1 cellular context compared by ENCODE assay signal in genomic region chr1:202343652-202344349, GRCh38.
TF ChIP-seq lines count a peak whose summit lies in the region.

No MANE protein-coding gene starts in this region.

TF ChIP-seq in HCT116, 20 proteins besides CTCF, POLR2A, EP300 and RAD21 (continued from another document):
- TF ChIP-seq REST (IDR thresholded peaks at IDR 0.05; ENCODE audit: low read depth) (no peak), CBX3 (IDR thresholded peaks at IDR 0.05; ENCODE audit: low read depth) (no peak), FOSL1 (IDR thresholded peaks at IDR 0.05; ENCODE audit: low read depth) (no peak)
- TF ChIP-seq, protein P1, sequence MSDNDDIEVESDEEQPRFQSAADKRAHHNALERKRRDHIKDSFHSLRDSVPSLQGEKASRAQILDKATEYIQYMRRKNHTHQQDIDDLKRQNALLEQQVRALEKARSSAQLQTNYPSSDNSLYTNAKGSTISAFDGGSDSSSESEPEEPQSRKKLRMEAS (IDR thresholded peaks at IDR 0.05): no peak
- TF ChIP-seq, protein P2, sequence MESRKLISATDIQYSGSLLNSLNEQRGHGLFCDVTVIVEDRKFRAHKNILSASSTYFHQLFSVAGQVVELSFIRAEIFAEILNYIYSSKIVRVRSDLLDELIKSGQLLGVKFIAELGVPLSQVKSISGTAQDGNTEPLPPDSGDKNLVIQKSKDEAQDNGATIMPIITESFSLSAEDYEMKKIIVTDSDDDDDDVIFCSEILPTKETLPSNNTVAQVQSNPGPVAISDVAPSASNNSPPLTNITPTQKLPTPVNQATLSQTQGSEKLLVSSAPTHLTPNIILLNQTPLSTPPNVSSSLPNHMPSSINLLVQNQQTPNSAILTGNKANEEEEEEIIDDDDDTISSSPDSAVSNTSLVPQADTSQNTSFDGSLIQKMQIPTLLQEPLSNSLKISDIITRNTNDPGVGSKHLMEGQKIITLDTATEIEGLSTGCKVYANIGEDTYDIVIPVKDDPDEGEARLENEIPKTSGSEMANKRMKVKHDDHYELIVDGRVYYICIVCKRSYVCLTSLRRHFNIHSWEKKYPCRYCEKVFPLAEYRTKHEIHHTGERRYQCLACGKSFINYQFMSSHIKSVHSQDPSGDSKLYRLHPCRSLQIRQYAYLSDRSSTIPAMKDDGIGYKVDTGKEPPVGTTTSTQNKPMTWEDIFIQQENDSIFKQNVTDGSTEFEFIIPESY (IDR thresholded peaks at IDR 0.05; ENCODE audit: extremely low read depth, insufficient replicate concordance, low read length): no peak
- TF ChIP-seq, protein P3, sequence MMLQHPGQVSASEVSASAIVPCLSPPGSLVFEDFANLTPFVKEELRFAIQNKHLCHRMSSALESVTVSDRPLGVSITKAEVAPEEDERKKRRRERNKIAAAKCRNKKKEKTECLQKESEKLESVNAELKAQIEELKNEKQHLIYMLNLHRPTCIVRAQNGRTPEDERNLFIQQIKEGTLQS (IDR thresholded peaks at IDR 0.05): no peak
